Comparison of ENCODE assay signal across 10 cellular contexts in the genomic region with DNA sequence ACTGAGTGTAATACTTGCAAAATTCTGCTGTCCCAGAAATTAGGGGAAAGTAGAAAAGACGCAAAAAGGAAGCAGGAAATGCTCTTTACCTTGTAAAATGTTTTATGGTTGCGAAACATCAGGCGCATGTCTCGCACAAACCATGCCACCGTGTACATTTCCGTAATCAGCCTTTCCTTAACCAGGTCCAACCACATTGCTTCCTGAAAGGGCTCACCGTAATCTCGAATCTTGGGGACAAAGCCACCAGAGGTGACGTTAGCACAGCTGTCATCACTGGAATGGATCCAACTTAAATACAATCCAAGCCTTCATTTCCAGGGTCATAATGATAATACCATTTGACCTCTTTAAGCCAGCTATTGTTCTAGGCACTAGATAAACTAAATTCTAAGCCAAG. TPM values are rescaled to one million over a fixed set of nuclear protein-coding genes. Genes with fewer than 3 reads are reported as not detected.
DNase-seq lines count a peak whose midpoint lies in the region; ATAC-seq, FAIRE-seq and TF ChIP-seq lines count a peak whose summit lies in the region.
"Had no signal": no experiment of that assay in that cellular context is flagged by ENCODE, and none has a peak within 500 bp of the region (broad histone marks: within the 10 kb centered on the region; RNA-seq: fewer than 3 reads in every experiment).

No MANE protein-coding gene starts in this region.

- no peak for FAIRE-seq in kidney (lab: Jason Lieb, UNC)

- no peaks in the 10 kb centered on the region for H3K9me3 ChIP-seq in CD4-positive, alpha-beta memory T cell (ENCODE audit: control insufficient read depth in 1 of 2, low read length in 2 of 2)
- H3K9me3 ChIP-seq in kidney (ENCODE audit: control insufficient read depth in 1 of 2, low read length in 2 of 2) (no peaks in the 10 kb centered on the region), MG63 (no peaks in the 10 kb centered on the region)

- no peaks in the 10 kb centered on the region for H3K9me3 Mint-ChIP-seq in CD4-positive, alpha-beta memory T cell
- H3K9me3 Mint-ChIP-seq in activated T-helper 17 cell treated with anti-CD3 and anti-CD28 coated beads, Interleukin-2, amount 50 U/mL, for 72 hours: no peaks in the 10 kb centered on the region

- CTCF ChIA-PET in CD4-positive, alpha-beta memory T cell (lab: Charles Lee; ENCODE audit: partially characterized antibody): interaction anchor here (1.3 to 5.4 kb wide), 2 partner anchors 9 to 11 kb away, joined by 4 to 42 read pairs; no protein-coding TSS in a partner anchor

- H3K36me3 ChIP-seq in CD4-positive, alpha-beta memory T cell (ENCODE audit: insufficient read depth, low read length): peaks cover 51% of the 10 kb centered on the region
- peaks cover 2 to 5% of the 10 kb centered on the region in 2 donors for H3K36me3 ChIP-seq in kidney (ENCODE audit: control insufficient read depth in 1 of 2, insufficient read depth in 2 of 2, low read length in 2 of 2)
- no peaks in the 10 kb centered on the region for H3K36me3 ChIP-seq in MG63

- H3K27ac Mint-ChIP-seq in CD4-positive, alpha-beta memory T cell: peak overlapping the region; percentile 70 to 88 (median 82)
- H3K27ac Mint-ChIP-seq in activated T-helper 17 cell treated with anti-CD3 and anti-CD28 coated beads, Interleukin-2, amount 50 U/mL, for 72 hours: peak overlapping the region; percentile 41

- H3K4me3 ChIP-seq in CD4-positive, alpha-beta memory T cell (ENCODE audit: low read length in 2 of 2): no peak overlapping the region
- H3K4me3 ChIP-seq in kidney (ENCODE audit: low read length in 2 of 2) (no peak overlapping the region), MG63 (no peak overlapping the region)

- no peaks in the 10 kb centered on the region for H3K27me3 ChIP-seq in CD4-positive, alpha-beta memory T cell (ENCODE audit: insufficient read depth, low read length)
- no peaks in the 10 kb centered on the region for H3K27me3 ChIP-seq in MG63

- peaks cover 71 to 76% of the 10 kb centered on the region in 2 donors for H3K36me3 Mint-ChIP-seq in CD4-positive, alpha-beta memory T cell
- H3K36me3 Mint-ChIP-seq in activated T-helper 17 cell treated with anti-CD3 and anti-CD28 coated beads, Interleukin-2, amount 50 U/mL, for 72 hours (ENCODE audit: low read depth): peaks cover 96% of the 10 kb centered on the region

- H3K4me1 Mint-ChIP-seq in CD4-positive, alpha-beta memory T cell: peaks cover 0 to 13% (median 7%) of the 10 kb centered on the region in 4 donors
- H3K4me1 Mint-ChIP-seq in activated T-helper 17 cell treated with anti-CD3 and anti-CD28 coated beads, Interleukin-2, amount 50 U/mL, for 72 hours: no peaks in the 10 kb centered on the region

- no peak overlapping the region for H3K9ac ChIP-seq in kidney (ENCODE audit: low read length in 2 of 2)

- peak; percentile 15 to 44 (median 26) for DNase-seq in CD4-positive, alpha-beta memory T cell
- peak; percentile 23 for DNase-seq in NCI-H1092 (lab: John Stamatoyannopoulos, UW)
- DNase-seq in medulla oblongata (ENCODE audit: extremely low spot score): peak; percentile 12
- no peak for DNase-seq in kidney
- DNase-seq in MG63: no peak
- no peak for DNase-seq in stimulated activated CD4-positive, alpha-beta T cell treated with anti-CD3 and anti-CD28 coated beads, Interleukin-2, amount 100 ng/mL, for 24 hours
- DNase-seq in C1 segment of cervical spinal cord (lab: John Stamatoyannopoulos, UW): no peak
- DNase-seq: occipital lobe, RPMI8226 had no signal

- peak; percentile 31 for ATAC-seq in activated T-helper 17 cell treated with anti-CD3 and anti-CD28 coated beads, Interleukin-2, amount 50 U/mL, for 72 hours (replicated peaks)

- H3K4me1 ChIP-seq in CD4-positive, alpha-beta memory T cell (ENCODE audit: insufficient read depth, low read length): peaks cover 4% of the 10 kb centered on the region
- H3K4me1 ChIP-seq in kidney (ENCODE audit: control insufficient read depth in 1 of 2, insufficient read depth in 1 of 2, low read depth in 1 of 2, low read length in 2 of 2): no peaks in the 10 kb centered on the region

- POLR2A ChIA-PET in CD4-positive, alpha-beta memory T cell (lab: Charles Lee; ENCODE audit: partially characterized antibody): no interaction called here

- TF ChIP-seq CTCF in kidney (IDR thresholded peaks at IDR 0.05; ENCODE audit: borderline replicate concordance, extremely low read depth, insufficient read depth): no peak

- H3K4me3 Mint-ChIP-seq in CD4-positive, alpha-beta memory T cell: peak overlapping the region in 5 of 8 donors; percentile 22 to 60 (median 36)
- no peak overlapping the region for H3K4me3 Mint-ChIP-seq in activated T-helper 17 cell treated with anti-CD3 and anti-CD28 coated beads, Interleukin-2, amount 50 U/mL, for 72 hours

- no peak overlapping the region for H3K27ac ChIP-seq in CD4-positive, alpha-beta memory T cell (ENCODE audit: low read depth, low read length)
- H3K27ac ChIP-seq in kidney (ENCODE audit: low read depth in 2 of 2, low read length in 2 of 2): no peak overlapping the region

- no peaks in the 10 kb centered on the region for H3K27me3 Mint-ChIP-seq in CD4-positive, alpha-beta memory T cell
- H3K27me3 Mint-ChIP-seq in activated T-helper 17 cell treated with anti-CD3 and anti-CD28 coated beads, Interleukin-2, amount 50 U/mL, for 72 hours: no peaks in the 10 kb centered on the region

- intact Hi-C loops in CD4-positive, alpha-beta memory T cell (cut with micrococcal nuclease): no loop called here
- intact Hi-C loops in kidney (cut with DNase I): no loop called here

RNA-seq across cellular contexts. Expression of gene SP110, which starts 49.3 kb away (rescaled TPM):
- total RNA-seq in CD4-positive, alpha-beta memory T cell: 100 to 1,000 TPM; 108 to 123 TPM
- 10 to 100 TPM; 49.8 to 99.2 TPM for polyA plus RNA-seq in CD4-positive, alpha-beta memory T cell
- total RNA-seq in activated T-helper 17 cell treated with anti-CD3 and anti-CD28 coated beads, Interleukin-2, amount 50 U/mL, for 72 hours: 10 to 100 TPM; 53.1 to 56.8 TPM
- 28.3 TPM for total RNA-seq in kidney
- 12.7 TPM for polyA plus RNA-seq in kidney (ENCODE audit: insufficient read depth, low read depth, low replicate concordance)
- total RNA-seq in MG63 (2014; rRNA removed; shearing (Covaris generic); ENCODE audit: low replicate concordance): 7.2 and 12.7 TPM in 2 replicates

RNA-seq across cellular contexts. Expression of gene SP140, which starts 55.0 kb away (rescaled TPM):
- total RNA-seq in CD4-positive, alpha-beta memory T cell: 10 to 100 TPM; 70.8 to 79.3 TPM
- polyA plus RNA-seq in CD4-positive, alpha-beta memory T cell: 10 to 100 TPM; 18.0 to 34.2 TPM
- total RNA-seq in activated T-helper 17 cell treated with anti-CD3 and anti-CD28 coated beads, Interleukin-2, amount 50 U/mL, for 72 hours: 10 to 100 TPM; 60.8 to 91.7 TPM
- total RNA-seq in kidney: 7.3 TPM
- polyA plus RNA-seq in kidney (ENCODE audit: insufficient read depth, low read depth, low replicate concordance): 0.52 TPM
- total RNA-seq in MG63 (2014; rRNA removed; shearing (Covaris generic); ENCODE audit: low replicate concordance): 0.17 and 0.56 TPM in 2 replicates

Comparison
In these comparisons a context has a peak if more than half of its experiments do, and no peak if none do; other contexts are left out.
1. DNase-seq: peak in CD4-positive, alpha-beta memory T cell (5 of 5), NCI-H1092 (single experiment) and medulla oblongata (single experiment); none in kidney (single experiment), MG63 (single experiment), stimulated activated CD4-positive, alpha-beta T cell treated with anti-CD3 and anti-CD28 coated beads, Interleukin-2, amount 100 ng/mL, for 24 hours (0 of 2) and C1 segment of cervical spinal cord (0 of 14).